In the genomic region with DNA sequence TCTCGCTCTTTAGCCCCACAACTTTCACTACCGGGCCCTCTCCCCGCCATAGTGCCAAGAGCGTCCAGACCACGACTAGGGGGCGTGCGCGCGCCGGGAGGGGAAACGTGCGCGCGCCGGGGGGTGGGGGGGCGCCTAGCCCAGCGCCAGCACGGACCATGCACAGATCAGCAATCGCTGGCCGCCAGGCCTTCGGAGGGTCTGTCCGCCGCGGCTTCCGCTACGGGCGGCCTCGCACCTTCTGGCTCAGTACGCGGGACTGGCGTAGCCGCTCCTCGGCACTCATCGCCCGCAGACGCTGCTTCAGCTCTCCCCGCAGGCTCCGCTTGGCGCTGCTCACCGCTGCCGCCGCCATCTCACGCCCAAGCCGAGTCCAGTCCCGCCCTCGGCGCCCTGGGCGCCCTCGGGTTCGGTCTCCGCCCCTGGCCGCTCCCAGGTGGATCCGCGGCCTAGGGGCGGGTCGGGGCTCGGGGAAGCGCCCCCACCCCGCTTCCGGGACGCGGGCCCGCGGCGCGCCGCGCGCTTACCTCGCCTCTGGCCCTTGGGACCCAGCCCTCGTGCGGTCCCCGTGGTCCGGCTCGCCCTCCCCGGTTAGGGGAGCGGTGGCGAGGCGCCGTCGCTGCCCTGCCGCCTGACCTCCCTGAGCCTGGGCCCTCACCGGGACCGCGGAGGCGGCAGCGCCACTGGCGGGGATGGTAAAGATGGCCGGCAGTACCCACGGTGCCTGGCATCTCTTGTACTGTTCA, we compare ENCODE assay signal across 8 cellular contexts. TPM values are rescaled to one million over a fixed set of nuclear protein-coding genes. Genes with fewer than 3 reads are reported as not detected.
A peak's percentile ranks its signal among the peaks of the same experiment; 100 is the strongest.
DNase-seq lines count a peak whose midpoint lies in the region; TF ChIP-seq lines count a peak whose summit lies in the region.

A gene (minus strand): TSS at position 381 of the 746 bp plus-strand sequence. CDS start 26 bp downstream, at position 355.

- DNase-seq in GM03348 (ENCODE audit: low spot score) = peak; percentile 95
- peak; percentile 53 for DNase-seq in H4 (ENCODE audit: low spot score)
- DNase-seq in LNCaP clone FGC (ENCODE audit: low read depth) = peak; percentile 66
- peak; percentile 84 for DNase-seq in SK-MEL-5 (ENCODE audit: low read depth, low spot score)
- peak; percentile 88 for DNase-seq in activated naive CD4-positive, alpha-beta T cell treated with anti-CD3 and anti-CD28 coated beads, Interleukin-2, amount 10 ng/mL, durations not matched to agents 7 days and 5 days
- DNase-seq in germinal center (ENCODE audit: low spot score) = peak; percentile 78
- DNase-seq in occipital lobe (lab: John Stamatoyannopoulos, UW) = peak; percentile 65
- peak; percentile 76 to 84 for DNase-seq in suprapubic skin (ENCODE audit: low spot score in 2 of 2)

- peak in 1 of 2 donors; percentile 55 for TF ChIP-seq POLR2A in suprapubic skin (IDR thresholded peaks at IDR 0.05)

- in situ Hi-C loops in SK-MEL-5 (cut with HindIII; ENCODE audit: low pct_unique_long_range_greater_than_20kb, low sequenced_read_pairs) = no loop called here

- H3K36me3 ChIP-seq in suprapubic skin = no peaks in the 10 kb centered on the region

- peaks cover 16% of the 10 kb centered on the region for H3K4me1 ChIP-seq in suprapubic skin

- TF ChIP-seq EP300 in suprapubic skin (IDR thresholded peaks at IDR 0.05) = no peak

- CTCF ChIA-PET in activated naive CD4-positive, alpha-beta T cell treated with anti-CD3 and anti-CD28 coated beads, Interleukin-2, amount 10 ng/mL, durations not matched to agents 7 days and 5 days (lab: Charles Lee) = interaction anchor here (0.8 to 1.4 kb wide), 3 partner anchors 24 to 97 kb away, joined by 3 read pairs; no protein-coding TSS in a partner anchor

- 0% methylated on average over 33 of the region's 90 CpGs for WGBS in suprapubic skin

- H3K27ac Mint-ChIP-seq in activated naive CD4-positive, alpha-beta T cell treated with anti-CD3 and anti-CD28 coated beads, Interleukin-2, amount 10 ng/mL, durations not matched to agents 7 days and 5 days = peak within 1 kb of the TSS; percentile 97

- H3K9me3 Mint-ChIP-seq in activated naive CD4-positive, alpha-beta T cell treated with anti-CD3 and anti-CD28 coated beads, Interleukin-2, amount 10 ng/mL, durations not matched to agents 7 days and 5 days = no peaks in the 10 kb centered on the region

- H3K27me3 ChIP-seq in suprapubic skin = no peaks in the 10 kb centered on the region

- peak within 1 kb of the TSS; percentile 92 for H3K27ac ChIP-seq in suprapubic skin

- no peaks in the 10 kb centered on the region for H3K9me3 ChIP-seq in suprapubic skin

- peak; percentile 48 for TF ChIP-seq CTCF in LNCaP clone FGC (IDR thresholded peaks at IDR 0.05; ENCODE audit: control insufficient read depth, extremely low read depth, insufficient read depth)
- TF ChIP-seq CTCF in suprapubic skin (IDR thresholded peaks at IDR 0.05) = peak in 1 of 2 donors; percentile 34

- peaks cover 21% of the 10 kb centered on the region for H3K36me3 Mint-ChIP-seq in activated naive CD4-positive, alpha-beta T cell treated with anti-CD3 and anti-CD28 coated beads, Interleukin-2, amount 10 ng/mL, durations not matched to agents 7 days and 5 days

- H3K4me3 Mint-ChIP-seq in activated naive CD4-positive, alpha-beta T cell treated with anti-CD3 and anti-CD28 coated beads, Interleukin-2, amount 10 ng/mL, durations not matched to agents 7 days and 5 days = peak within 1 kb of the TSS; percentile 91

- peaks cover 49% of the 10 kb centered on the region for H3K4me1 Mint-ChIP-seq in activated naive CD4-positive, alpha-beta T cell treated with anti-CD3 and anti-CD28 coated beads, Interleukin-2, amount 10 ng/mL, durations not matched to agents 7 days and 5 days

- H3K4me3 ChIP-seq in LNCaP clone FGC (ENCODE audit: low read depth, low read length) (peak within 1 kb of the TSS; percentile 75), suprapubic skin (peak within 1 kb of the TSS; percentile 77)

- H3K27me3 Mint-ChIP-seq in activated naive CD4-positive, alpha-beta T cell treated with anti-CD3 and anti-CD28 coated beads, Interleukin-2, amount 10 ng/mL, durations not matched to agents 7 days and 5 days = no peaks in the 10 kb centered on the region

RNA-seq across cellular contexts. Expression of the gene that starts here (rescaled TPM):
- 40.3 and 51.9 TPM in 2 replicates for total RNA-seq in H4 (2014; rRNA removed; shearing (Covaris generic))
- 76.4 and 89.9 TPM in 2 replicates for total RNA-seq in SK-MEL-5 (2014; rRNA removed; shearing (Covaris generic))
- polyA plus RNA-seq in SK-MEL-5 (2015; cell fraction: cytosol; rRNA removed) = 46.6 and 66.1 TPM in 2 replicates
- 6.7 and 15.1 TPM in 2 replicates for polyA plus RNA-seq in SK-MEL-5 (2015; cell fraction: nucleus; rRNA removed)
- total RNA-seq in occipital lobe (5.5 TPM), suprapubic skin (10 to 100 TPM in 3 of 4 donors, 1 to 10 TPM in 1; 4.3 to 10.9 (median 10.2) TPM)

Comparison
In these comparisons a context has a peak if more than half of its experiments do, and no peak if none do; other contexts are left out.
1. Peak in every context shown above with its lines: DNase-seq, H3K4me3 ChIP-seq and H3K27ac ChIP-seq.